Comparison of ENCODE assay signal across 8 cellular contexts in the genomic region with DNA sequence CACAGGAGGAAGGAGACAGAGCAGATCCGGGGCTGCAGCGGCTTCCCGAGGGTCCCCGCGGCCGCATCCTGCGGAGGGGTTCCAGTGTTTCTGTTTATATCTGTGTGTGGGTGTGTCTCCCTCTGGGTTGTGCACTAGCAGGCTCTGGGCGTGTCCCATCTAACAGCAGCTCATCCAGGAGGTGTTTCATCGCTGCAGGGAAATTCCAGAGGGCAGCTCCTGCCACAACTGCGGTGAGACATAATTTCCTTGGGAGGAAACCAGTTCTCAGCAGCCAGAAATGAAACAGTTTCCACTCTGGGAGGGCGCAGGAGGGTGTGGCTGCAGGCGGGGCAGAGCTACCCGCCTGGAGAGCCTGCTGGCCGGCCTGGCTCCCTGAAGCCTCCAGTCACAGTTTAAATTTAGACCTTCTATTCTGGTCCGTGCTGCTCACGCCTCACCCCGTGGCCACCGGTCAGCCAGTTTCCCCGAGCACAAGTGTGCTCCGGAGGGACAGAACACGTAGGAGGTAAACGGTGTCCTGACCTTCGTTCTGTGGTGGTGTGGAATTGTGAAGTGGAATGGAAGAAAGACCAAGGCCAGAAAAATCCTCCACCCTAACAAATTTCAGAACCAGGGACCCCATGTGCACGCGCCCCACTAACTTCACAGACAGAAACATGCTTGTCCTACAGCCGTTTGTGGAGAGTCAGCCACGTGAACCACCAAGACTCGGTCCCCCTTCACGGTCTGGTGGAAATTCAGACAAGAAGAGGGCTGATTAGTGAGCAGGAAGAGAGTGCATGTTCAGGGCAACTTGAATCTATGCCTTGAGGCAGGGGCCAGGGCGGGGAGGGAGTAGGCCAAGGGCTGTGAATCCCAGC. TPM values are rescaled to one million over a fixed set of nuclear protein-coding genes. Genes with fewer than 3 reads are reported as not detected.
DNase-seq lines count a peak whose midpoint lies in the region; ATAC-seq and TF ChIP-seq lines count a peak whose summit lies in the region.

No MANE protein-coding gene starts in this region.

- DNase-seq in GF-D8 (lab: John Stamatoyannopoulos, UW) (peak; percentile 79), PC-9 (peak; percentile 95 to 98), activated T-helper 1 cell treated with Interleukin-2 at 50 U/mL for 16 hours (ENCODE audit: low read depth) (peak; percentile 9), fibroblast of peridontal ligament (ENCODE audit: extremely low read depth) (peak; percentile 97), posterior cingulate gyrus (peak in 6 of 10 donors; percentile 30 to 88 (median 54)), ureter (ENCODE audit: low spot score) (peak; percentile 90), midbrain (lab: John Stamatoyannopoulos, UW) (no peak)

- peak overlapping the region; percentile 86 for H3K4me2 ChIP-seq in PC-9

- H2AFZ ChIP-seq in PC-9: peak overlapping the region; percentile 67

- H3F3A ChIP-seq in PC-9 (ENCODE audit: insufficient read depth, low read depth): peaks cover 36% of the 10 kb centered on the region

- POLR2A ChIA-PET in PC-9 (lab: Charles Lee; ENCODE audit: unreplicated experiment): interaction anchor here (0.5 to 1.9 kb wide), 7 partner anchors 24 to 934 kb away, joined by 4 to 15 read pairs (median 4); a partner anchor contains a TSS

- no peaks in the 10 kb centered on the region for H3K9me3 ChIP-seq in PC-9 (ENCODE audit: insufficient read depth, low read depth)

- no peaks in the 10 kb centered on the region for H3K27me3 ChIP-seq in PC-9 (ENCODE audit: insufficient read depth, low read depth)

- H3K27ac ChIP-seq in PC-9: peak overlapping the region; percentile 98

- H3K79me2 ChIP-seq in PC-9 (ENCODE audit: low read depth): no peaks in the 10 kb centered on the region

- H3K9me2 ChIP-seq in PC-9 (ENCODE audit: insufficient read depth): no peaks in the 10 kb centered on the region

- ATAC-seq in HG02678 (IDR thresholded peaks at IDR 0.05; ENCODE audit: unreplicated experiment): peak; percentile 70

- TSS peak; percentile 99 for BruUV-seq in PC-9 (replicated peaks; lab: Mats Ljungman, UMichigan)

- TF ChIP-seq CTCF in PC-9 (conservative IDR thresholded peaks at IDR 0.05): no peak

- CTCF ChIA-PET in PC-9 (lab: Charles Lee): interaction anchor here (1.2 kb wide), 1 partner anchor 30 kb away, joined by 15 read pairs; no protein-coding TSS in a partner anchor

- intact Hi-C loops in PC-9 (cut with micrococcal nuclease; ENCODE audit: unreplicated experiment) (loop anchor here (1.0 to 2.0 kb wide), 4 partner anchors 22 to 66 kb away; a partner anchor contains a TSS), posterior cingulate gyrus (cut with DNase I) (no loop called here)

- peaks cover 64% of the 10 kb centered on the region for H3K4me1 ChIP-seq in PC-9 (replicated peaks; ENCODE audit: insufficient read depth)

- H3K36me3 ChIP-seq in PC-9 (ENCODE audit: low read depth): no peaks in the 10 kb centered on the region

- no peaks in the 10 kb centered on the region for H4K20me1 ChIP-seq in PC-9 (ENCODE audit: insufficient read depth)

- peak overlapping the region; percentile 48; the same call in 1 of the 2 replicates for H3K4me3 ChIP-seq in PC-9

RNA-seq across cellular contexts. Expression of a gene that starts 50.2 kb away (rescaled TPM):
- total RNA-seq in PC-9 (2021): not detected in 2 replicates
- not detected for total RNA-seq in ureter
